In the genomic region with DNA sequence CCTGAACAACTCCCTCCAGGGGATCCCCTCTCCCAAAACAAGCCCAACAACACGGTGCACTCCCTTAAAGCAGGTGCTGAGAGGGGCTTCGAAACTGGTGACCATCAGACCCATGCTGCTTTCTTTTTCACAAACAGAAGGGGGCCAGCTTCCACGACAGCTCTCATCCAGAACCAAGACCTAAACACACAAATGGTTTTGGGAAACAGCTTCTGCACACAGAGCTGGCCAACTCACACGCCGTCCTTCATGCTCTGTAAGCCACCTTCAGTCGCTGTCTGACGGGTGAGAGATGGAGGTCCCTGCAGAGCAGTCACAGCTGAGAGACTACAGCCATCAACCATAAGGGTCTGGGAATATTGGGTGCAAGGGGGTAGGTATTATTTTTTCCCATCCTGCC, we compare ENCODE assay signal across 1 cellular context.
TF ChIP-seq lines count a peak whose summit lies in the region.

No MANE protein-coding gene starts in this region.

TF ChIP-seq in HepG2, 621 proteins besides CTCF, POLR2A, EP300 and RAD21 (continued from another document):
- TF ChIP-seq, protein P1, sequence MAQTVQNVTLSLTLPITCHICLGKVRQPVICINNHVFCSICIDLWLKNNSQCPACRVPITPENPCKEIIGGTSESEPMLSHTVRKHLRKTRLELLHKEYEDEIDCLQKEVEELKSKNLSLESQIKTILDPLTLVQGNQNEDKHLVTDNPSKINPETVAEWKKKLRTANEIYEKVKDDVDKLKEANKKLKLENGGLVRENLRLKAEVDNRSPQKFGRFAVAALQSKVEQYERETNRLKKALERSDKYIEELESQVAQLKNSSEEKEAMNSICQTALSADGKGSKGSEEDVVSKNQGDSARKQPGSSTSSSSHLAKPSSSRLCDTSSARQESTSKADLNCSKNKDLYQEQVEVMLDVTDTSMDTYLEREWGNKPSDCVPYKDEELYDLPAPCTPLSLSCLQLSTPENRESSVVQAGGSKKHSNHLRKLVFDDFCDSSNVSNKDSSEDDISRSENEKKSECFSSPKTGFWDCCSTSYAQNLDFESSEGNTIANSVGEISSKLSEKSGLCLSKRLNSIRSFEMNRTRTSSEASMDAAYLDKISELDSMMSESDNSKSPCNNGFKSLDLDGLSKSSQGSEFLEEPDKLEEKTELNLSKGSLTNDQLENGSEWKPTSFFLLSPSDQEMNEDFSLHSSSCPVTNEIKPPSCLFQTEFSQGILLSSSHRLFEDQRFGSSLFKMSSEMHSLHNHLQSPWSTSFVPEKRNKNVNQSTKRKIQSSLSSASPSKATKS (CRISPR knock-in tag; IDR thresholded peaks at IDR 0.05) = no peak
- TF ChIP-seq MYC (CRISPR knock-in tag; IDR thresholded peaks at IDR 0.05; ENCODE audit: borderline replicate concordance) (no peak), PAF1 (CRISPR knock-in tag; IDR thresholded peaks at IDR 0.05) (0 out of 2 replicates have a peak, but pooled peaks have one; percentile 28), RBM22 (optimal IDR thresholded peaks at IDR 0.05; ENCODE audit: low read length) (peak; percentile 90), GTF3A (CRISPR knock-in tag; conservative IDR thresholded peaks at IDR 0.05) (0 out of 2 replicates have a peak, but pooled peaks have one; percentile 34), POLR2G (IDR thresholded peaks at IDR 0.05; ENCODE audit: low read depth, low read length) (0 out of 2 replicates have a peak, but pooled peaks have one; percentile 18), CCAR2 (optimal IDR thresholded peaks at IDR 0.05; ENCODE audit: low read depth, low read length) (no peak), RAD51 (IDR thresholded peaks at IDR 0.05; ENCODE audit: borderline replicate concordance) (no peak), SP4 (CRISPR knock-in tag; IDR thresholded peaks at IDR 0.05) (0 out of 2 replicates have a peak, but pooled peaks have one; percentile 44), NR2F1 (CRISPR knock-in tag; IDR thresholded peaks at IDR 0.05) (no peak)
- TF ChIP-seq, protein P2, sequence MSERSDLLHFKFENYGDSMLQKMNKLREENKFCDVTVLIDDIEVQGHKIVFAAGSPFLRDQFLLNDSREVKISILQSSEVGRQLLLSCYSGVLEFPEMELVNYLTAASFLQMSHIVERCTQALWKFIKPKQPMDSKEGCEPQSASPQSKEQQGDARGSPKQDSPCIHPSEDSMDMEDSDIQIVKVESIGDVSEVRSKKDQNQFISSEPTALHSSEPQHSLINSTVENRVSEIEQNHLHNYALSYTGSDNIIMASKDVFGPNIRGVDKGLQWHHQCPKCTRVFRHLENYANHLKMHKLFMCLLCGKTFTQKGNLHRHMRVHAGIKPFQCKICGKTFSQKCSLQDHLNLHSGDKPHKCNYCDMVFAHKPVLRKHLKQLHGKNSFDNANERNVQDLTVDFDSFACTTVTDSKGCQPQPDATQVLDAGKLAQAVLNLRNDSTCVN (CRISPR knock-in tag; IDR thresholded peaks at IDR 0.05; ENCODE audit: borderline replicate concordance) = no peak
